In genomic region chr2:238158018-238158806, GRCh38 we compare ENCODE assay signal across 10 cellular contexts. TPM values are rescaled to one million over a fixed set of nuclear protein-coding genes. Genes with fewer than 3 reads are reported as not detected.
DNase-seq lines count a peak whose midpoint lies in the region; ATAC-seq and TF ChIP-seq lines count a peak whose summit lies in the region.
"Had no signal": no experiment of that assay in that cellular context is flagged by ENCODE, and none has a peak within 500 bp of the region (broad histone marks: within the 10 kb centered on the region; RNA-seq: fewer than 3 reads in every experiment).

No MANE protein-coding gene starts in this region.

- no peak overlapping the region for H3K27ac Mint-ChIP-seq in activated T-cell treated with anti-CD3 and anti-CD28 coated beads, Interleukin-2, amount 50 U/mL, for 72 hours
- H3K27ac Mint-ChIP-seq in brain = no peak overlapping the region

- H3K27me3 Mint-ChIP-seq in activated T-cell treated with anti-CD3 and anti-CD28 coated beads, Interleukin-2, amount 50 U/mL, for 72 hours (ENCODE audit: low read depth) = peaks cover 12% of the 10 kb centered on the region
- H3K27me3 Mint-ChIP-seq in brain = peaks cover 15% of the 10 kb centered on the region

- intact Hi-C loops in left colon (cut with DNase I, micrococcal nuclease) = no loop called here

- H3K4me3 ChIP-seq in thoracic aorta = peak overlapping the region; percentile 39

- ATAC-seq in activated T-cell treated with anti-CD3 and anti-CD28 coated beads, Interleukin-2, amount 50 U/mL, for 72 hours (replicated peaks in 1 of 2) = no peak
- ATAC-seq in left colon (peak; percentile 60), thoracic aorta (ENCODE audit: insufficient number of reproducible peaks, low FRiP score, low read depth) (no peak)

- no peaks in the 10 kb centered on the region for H3K9me3 ChIP-seq in thoracic aorta

- H3K4me1 Mint-ChIP-seq in activated T-cell treated with anti-CD3 and anti-CD28 coated beads, Interleukin-2, amount 50 U/mL, for 72 hours (ENCODE audit: low read depth) = peaks cover 15% of the 10 kb centered on the region
- H3K4me1 Mint-ChIP-seq in brain = peaks cover 19% of the 10 kb centered on the region

- DNase-seq in activated T-cell treated with anti-CD3 and anti-CD28 coated beads, Interleukin-2, amount 50 U/mL, for 72 hours = no peak
- DNase-seq in activated T-cell treated with anti-CD3 and anti-CD28 coated beads for 4 hours (no peak), left colon (no peak), thoracic aorta (ENCODE audit: low spot score) (no peak), SIG-M5 treated with dmso at 0.1 percent for 504 hours (lab: John Stamatoyannopoulos, UW; ENCODE audit: unreplicated experiment) (no peak), caudate nucleus (lab: John Stamatoyannopoulos, UW) (no peak)
- DNase-seq in stimulated activated CD4-positive, alpha-beta T cell treated with anti-CD3 and anti-CD28 coated beads, Interleukin-15, amount 100 ng/mL, for 24 hours = no peak
- DNase-seq: GF-D8, NCI-H1694 had no signal

- no peaks in the 10 kb centered on the region for H3K36me3 ChIP-seq in thoracic aorta

- TF ChIP-seq CTCF in brain (conservative IDR thresholded peaks at IDR 0.05) = no peak
- TF ChIP-seq CTCF in thoracic aorta (IDR thresholded peaks at IDR 0.05) = no peak

- no peaks in the 10 kb centered on the region for H3K36me3 Mint-ChIP-seq in activated T-cell treated with anti-CD3 and anti-CD28 coated beads, Interleukin-2, amount 50 U/mL, for 72 hours (ENCODE audit: insufficient read depth in 2 of 2)
- no peaks in the 10 kb centered on the region for H3K36me3 Mint-ChIP-seq in brain

- peaks cover 0 to 29% of the 10 kb centered on the region in 2 donors for H3K4me1 ChIP-seq in thoracic aorta (ENCODE audit: control insufficient read depth in 1 of 2, low read depth in 2 of 2)

- peak overlapping the region; percentile 25 to 52 for H3K4me3 Mint-ChIP-seq in activated T-cell treated with anti-CD3 and anti-CD28 coated beads, Interleukin-2, amount 50 U/mL, for 72 hours
- peak overlapping the region in 3 of 5 experiments; percentile 24 to 45 (median 24) for H3K4me3 Mint-ChIP-seq in brain

- H3K27ac ChIP-seq in thoracic aorta (no peak overlapping the region), caudate nucleus (ENCODE audit: low read depth, low read length) (no peak overlapping the region)

- no peaks in the 10 kb centered on the region for H3K9me3 Mint-ChIP-seq in activated T-cell treated with anti-CD3 and anti-CD28 coated beads, Interleukin-2, amount 50 U/mL, for 72 hours
- peaks cover 0 to 8% (median 0%) of the 10 kb centered on the region in 5 experiments for H3K9me3 Mint-ChIP-seq in brain

- no peaks in the 10 kb centered on the region for H3K27me3 ChIP-seq in thoracic aorta (replicated peaks; ENCODE audit: insufficient read depth)

RNA-seq across cellular contexts. Expression of gene ERFE, which starts 0.6 kb away (rescaled TPM):
- under 1 TPM; 0.60 to 0.88 TPM for total RNA-seq in activated T-cell treated with anti-CD3 and anti-CD28 coated beads, Interleukin-2, amount 50 U/mL, for 72 hours
- polyA plus RNA-seq in brain (ENCODE audit: insufficient read depth, low read depth, low replicate concordance) = 34.0 TPM
- under 1 TPM in 1 of 2 donors, not detected in 1; 0.45 TPM for total RNA-seq in left colon
- 1 to 10 TPM; 1.3 to 1.5 TPM for total RNA-seq in thoracic aorta

RNA-seq across cellular contexts. Expression of gene KLHL30, which starts 19.7 kb away (rescaled TPM):
- total RNA-seq in activated T-cell treated with anti-CD3 and anti-CD28 coated beads, Interleukin-2, amount 50 U/mL, for 72 hours = not detected
- polyA plus RNA-seq in brain (ENCODE audit: insufficient read depth, low read depth, low replicate concordance) = not detected
- total RNA-seq in left colon (under 1 TPM; 0.18 to 0.28 TPM), thoracic aorta (10 to 100 TPM; 18.3 to 33.4 TPM)

RNA-seq across cellular contexts. Expression of gene ILKAP, which starts 45.3 kb away (rescaled TPM):
- 10 to 100 TPM; 53.2 to 55.5 TPM for total RNA-seq in activated T-cell treated with anti-CD3 and anti-CD28 coated beads, Interleukin-2, amount 50 U/mL, for 72 hours
- 41.2 TPM for polyA plus RNA-seq in brain (ENCODE audit: insufficient read depth, low read depth, low replicate concordance)
- total RNA-seq in left colon (10 to 100 TPM; 32.7 to 38.6 TPM), thoracic aorta (10 to 100 TPM; 28.6 to 58.0 TPM)

RNA-seq across cellular contexts. Expression of gene ESPNL, which starts 58.1 kb away (rescaled TPM):
- under 1 TPM; 0.07 to 0.19 TPM for total RNA-seq in activated T-cell treated with anti-CD3 and anti-CD28 coated beads, Interleukin-2, amount 50 U/mL, for 72 hours
- polyA plus RNA-seq in brain (ENCODE audit: insufficient read depth, low read depth, low replicate concordance) = 6.6 TPM
- total RNA-seq in left colon (under 1 TPM; 0.06 to 0.25 TPM), thoracic aorta (under 1 TPM in 1 of 2 donors, not detected in 1; 0.35 TPM)

Comparison
In these comparisons a context has a peak if more than half of its experiments do, and no peak if none do; other contexts are left out.
1. RNA of gene KLHL30, which starts 19.7 kb away (total RNA-seq): 18.3 to 33.4 TPM in thoracic aorta; 0.18 to 0.28 TPM in left colon and not detected in activated T-cell treated with anti-CD3 and anti-CD28 coated beads, Interleukin-2, amount 50 U/mL, for 72 hours; every median in the first group is over 10 times any median in the second.